ENCODE assay signal across 24 cellular contexts in genomic region chr17:35982409-35983191, GRCh38. TPM values are rescaled to one million over a fixed set of nuclear protein-coding genes. Genes with fewer than 3 reads are reported as not detected.
"Had no signal": no experiment of that assay in that cellular context is flagged by ENCODE, and none has a peak within 500 bp of the region (broad histone marks: within the 10 kb centered on the region; RNA-seq: fewer than 3 reads in every experiment).

No MANE protein-coding gene starts in this region.

- DNase-seq: gastrocnemius medialis; heart right ventricle; left ventricle myocardium superior; naive thymus-derived CD4-positive, alpha-beta T cell; nephron progenitor cell; posterior cingulate gyrus; stimulated activated CD4-positive, alpha-beta T cell treated with anti-CD3 and anti-CD28 coated beads, Interleukin-4, amount 100 ng/mL, for 1 hour; testis had no signal

- H3K4me3 Mint-ChIP-seq: naive thymus-derived CD4-positive, alpha-beta T cell; nephron progenitor cell; stimulated activated memory B cell treated with anti-CD40 and anti-IgM and Interleukin-4, amounts not matched to agents 10 μg/mL and 1 μg/mL and 100 μg/mL, for 72 hours; stimulated activated naive CD8-positive, alpha-beta T cell treated with anti-CD3 and anti-CD28 coated beads, Interleukin-15, amount 100 ng/mL, for 72 hours had no signal

- H3K27ac ChIP-seq: epithelial cell of prostate, esophagus muscularis mucosa, gastrocnemius medialis, heart right ventricle, neutrophil, testis, tibial nerve had no signal

- H3K36me3 ChIP-seq: esophagus muscularis mucosa, gastrocnemius medialis, heart right ventricle, neutrophil, tibial nerve had no signal

- H3K4me1 Mint-ChIP-seq: naive thymus-derived CD4-positive, alpha-beta T cell; nephron progenitor cell; stimulated activated naive CD8-positive, alpha-beta T cell treated with anti-CD3 and anti-CD28 coated beads, Interleukin-15, amount 100 ng/mL, for 72 hours had no signal

- H3K27me3 ChIP-seq: gastrocnemius medialis, heart right ventricle, neutrophil, testis, tibial nerve had no signal

- FAIRE-seq: keratinocyte, small intestine had no signal

- H3K27me3 Mint-ChIP-seq: effector memory CD8-positive, alpha-beta T cell had no signal

- H3K27ac Mint-ChIP-seq: naive thymus-derived CD4-positive, alpha-beta T cell; nephron progenitor cell; stimulated activated memory B cell treated with anti-CD40 and anti-IgM and Interleukin-4, amounts not matched to agents 10 μg/mL and 1 μg/mL and 100 μg/mL, for 72 hours had no signal

- H3K4me1 ChIP-seq: esophagus muscularis mucosa, testis, tibial nerve had no signal

- H3K4me3 ChIP-seq: esophagus muscularis mucosa, gastrocnemius medialis, heart right ventricle, testis, tibial nerve had no signal

- H3K9me3 Mint-ChIP-seq: effector memory CD8-positive, alpha-beta T cell; naive thymus-derived CD4-positive, alpha-beta T cell; nephron progenitor cell; stimulated activated memory B cell treated with anti-CD40 and anti-IgM and Interleukin-4, amounts not matched to agents 10 μg/mL and 1 μg/mL and 100 μg/mL, for 72 hours; stimulated activated naive CD8-positive, alpha-beta T cell treated with anti-CD3 and anti-CD28 coated beads, Interleukin-15, amount 100 ng/mL, for 72 hours had no signal

- H3K9me3 ChIP-seq: esophagus muscularis mucosa, gastrocnemius medialis, heart right ventricle, neutrophil, testis, tibial nerve had no signal

- ATAC-seq: effector memory CD8-positive, alpha-beta T cell; gastrocnemius medialis; heart right ventricle; left ventricle myocardium superior; naive thymus-derived CD4-positive, alpha-beta T cell; stimulated activated memory B cell treated with anti-CD40 and anti-IgM and Interleukin-4, amounts not matched to agents 10 μg/mL and 1 μg/mL and 100 μg/mL, for 72 hours; stimulated activated naive CD8-positive, alpha-beta T cell treated with anti-CD3 and anti-CD28 coated beads, Interleukin-15, amount 100 ng/mL, for 72 hours had no signal

- H3K36me3 Mint-ChIP-seq: naive thymus-derived CD4-positive, alpha-beta T cell; stimulated activated memory B cell treated with anti-CD40 and anti-IgM and Interleukin-4, amounts not matched to agents 10 μg/mL and 1 μg/mL and 100 μg/mL, for 72 hours had no signal

RNA-seq across cellular contexts. Expression of gene CCL16, which starts 1.3 kb away (rescaled TPM):
- total RNA-seq: fibroblast of villous mesenchyme; heart right ventricle; left ventricle myocardium superior; lung microvascular endothelial cell; mononuclear cell; naive thymus-derived CD4-positive, alpha-beta T cell; osteoblast; tibial nerve had no signal
- polyA plus RNA-seq: keratinocyte; naive thymus-derived CD4-positive, alpha-beta T cell had no signal

RNA-seq across cellular contexts. Expression of gene CCL14, which starts 3.9 kb away (rescaled TPM):
- total RNA-seq: fibroblast of villous mesenchyme; mononuclear cell; naive thymus-derived CD4-positive, alpha-beta T cell; osteoblast had no signal
- polyA plus RNA-seq: keratinocyte; naive thymus-derived CD4-positive, alpha-beta T cell had no signal

RNA-seq across cellular contexts. Expression of gene CCL15, which starts 18.8 kb away (rescaled TPM):
- total RNA-seq: esophagus muscularis mucosa; fibroblast of villous mesenchyme; gastrocnemius medialis; heart right ventricle; left ventricle myocardium superior; lung microvascular endothelial cell; mononuclear cell; naive thymus-derived CD4-positive, alpha-beta T cell; osteoblast; pulmonary artery endothelial cell; subcutaneous adipose tissue; tibial nerve had no signal
- polyA plus RNA-seq: heart right ventricle; keratinocyte; naive thymus-derived CD4-positive, alpha-beta T cell had no signal

RNA-seq across cellular contexts. Expression of gene CCL23, which starts 35.2 kb away (rescaled TPM):
- total RNA-seq: fibroblast of villous mesenchyme; gastrocnemius medialis; left ventricle myocardium superior; mononuclear cell; naive thymus-derived CD4-positive, alpha-beta T cell; osteoblast had no signal
- polyA plus RNA-seq: keratinocyte; naive thymus-derived CD4-positive, alpha-beta T cell had no signal

RNA-seq across cellular contexts. Expression of gene LYZL6, which starts 39.1 kb away (rescaled TPM):
- total RNA-seq: esophagus muscularis mucosa; fibroblast of villous mesenchyme; gastrocnemius medialis; heart right ventricle; left ventricle myocardium superior; lung microvascular endothelial cell; mononuclear cell; naive thymus-derived CD4-positive, alpha-beta T cell; osteoblast; pulmonary artery endothelial cell; subcutaneous adipose tissue; tibial nerve; urinary bladder had no signal
- polyA plus RNA-seq: heart right ventricle; keratinocyte; naive thymus-derived CD4-positive, alpha-beta T cell; small intestine; urinary bladder had no signal
